In the genomic region with DNA sequence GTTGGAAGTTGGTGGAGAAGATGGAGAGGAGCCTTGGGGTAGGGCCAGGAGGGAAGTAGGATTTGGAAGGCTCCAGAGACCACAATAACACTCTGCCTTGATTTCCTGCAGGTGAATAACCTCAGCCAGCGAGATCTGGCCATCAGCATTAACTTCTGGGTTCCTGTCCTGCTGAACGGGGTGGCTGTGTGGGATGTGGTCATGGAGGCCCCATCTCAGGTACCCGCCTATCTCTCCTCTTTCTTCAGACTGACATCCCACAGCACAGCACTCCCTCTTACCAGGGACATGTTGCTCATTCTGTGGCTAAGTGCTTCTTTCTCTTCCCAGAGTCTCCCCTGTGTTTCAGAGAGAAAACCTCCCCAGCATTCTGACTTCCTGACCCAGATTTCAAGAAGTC, we compare ENCODE assay signal across 23 cellular contexts. TPM values are rescaled to one million over a fixed set of nuclear protein-coding genes. Genes with fewer than 3 reads are reported as not detected.
DNase-seq lines count a peak whose midpoint lies in the region; ATAC-seq and TF ChIP-seq lines count a peak whose summit lies in the region.
"Had no signal": no experiment of that assay in that cellular context is flagged by ENCODE, and none has a peak within 500 bp of the region (broad histone marks: within the 10 kb centered on the region; RNA-seq: fewer than 3 reads in every experiment).

No MANE protein-coding gene starts in this region.

- peaks cover 5% of the 10 kb centered on the region for H3K36me3 Mint-ChIP-seq in activated T-helper 1 cell treated with anti-CD3 and anti-CD28 coated beads, Interleukin-12 subunit alpha, Interleukin-12 subunit beta, Interleukin-2, Interleukin-4 antibody, amounts not matched to agents 30 ng/mL and 10 ng/mL and 1 ng/mL, durations not matched to agents 14 hours and 24 hours and 36 hours (ENCODE audit: low read depth)
- H3K36me3 Mint-ChIP-seq: CD8-positive, alpha-beta T cell had no signal

- peaks cover 3% of the 10 kb centered on the region for H3K9me3 Mint-ChIP-seq in activated T-helper 1 cell treated with anti-CD3 and anti-CD28 coated beads, Interleukin-12 subunit alpha, Interleukin-12 subunit beta, Interleukin-2, Interleukin-4 antibody, amounts not matched to agents 30 ng/mL and 10 ng/mL and 1 ng/mL, durations not matched to agents 14 hours and 24 hours and 36 hours
- H3K9me3 Mint-ChIP-seq: CD8-positive, alpha-beta T cell had no signal

- H3K9ac ChIP-seq in skeletal muscle tissue (ENCODE audit: low read depth in 1 of 3, low read length in 3 of 3): peak overlapping the region in 1 of 3 donors; percentile 66
- H3K9ac ChIP-seq: BLaER1 treated with 17β-estradiol and CSF1 and Interleukin-3, amounts not matched to agents 10 nM and 100 nM had no signal

- H3K4me1 Mint-ChIP-seq in activated T-helper 1 cell treated with anti-CD3 and anti-CD28 coated beads, Interleukin-12 subunit alpha, Interleukin-12 subunit beta, Interleukin-2, Interleukin-4 antibody, amounts not matched to agents 30 ng/mL and 10 ng/mL and 1 ng/mL, durations not matched to agents 14 hours and 24 hours and 36 hours (ENCODE audit: low read depth): peaks cover 55% of the 10 kb centered on the region
- H3K4me1 Mint-ChIP-seq: GM23338 had no signal

- peak overlapping the region; percentile 76 for H3K27ac Mint-ChIP-seq in activated T-helper 1 cell treated with anti-CD3 and anti-CD28 coated beads, Interleukin-12 subunit alpha, Interleukin-12 subunit beta, Interleukin-2, Interleukin-4 antibody, amounts not matched to agents 30 ng/mL and 10 ng/mL and 1 ng/mL, durations not matched to agents 14 hours and 24 hours and 36 hours
- H3K27ac Mint-ChIP-seq: CD8-positive, alpha-beta T cell; GM23338 had no signal

- H3K36me3 ChIP-seq in right atrium auricular region (peaks cover 13% of the 10 kb centered on the region), skeletal muscle tissue (ENCODE audit: control insufficient read depth in 3 of 3, insufficient read depth in 3 of 3, low read length in 3 of 3) (peaks cover 9 to 14% (median 13%) of the 10 kb centered on the region in 3 donors)
- H3K36me3 ChIP-seq: BLaER1 treated with 17β-estradiol and CSF1 and Interleukin-3, amounts not matched to agents 10 nM and 100 nM; MG63 had no signal

- in situ Hi-C loops in GM13976 (cut with MboI; ENCODE audit: low sequenced_read_pairs, unreplicated experiment): no loop called here

- DNase-seq in Right ventricle myocardium inferior (ENCODE audit: missing footprints) (no peak), cardiac septum (ENCODE audit: low spot score) (no peak), right atrium auricular region (ENCODE audit: low spot score) (no peak), NCI-H510A treated with DMSO at 0.1 percent for 48 hours (lab: John Stamatoyannopoulos, UW) (no peak), GM13976 (ENCODE audit: low spot score) (no peak)
- no peak for DNase-seq in activated T-helper 1 cell treated with anti-CD3 and anti-CD28 coated beads, Interleukin-12 subunit alpha, Interleukin-12 subunit beta, Interleukin-2, Interleukin-4 antibody, amounts not matched to agents 30 ng/mL and 10 ng/mL and 1 ng/mL, durations not matched to agents 14 hours and 24 hours and 36 hours (ENCODE audit: low spot score)
- DNase-seq: CD8-positive, alpha-beta T cell; HCEC 1CT; Kasumi-1; MG63; NCI-H1092 treated with DMSO at 0.1 percent for 48 hours; NCI-H146; NCI-H2081; NCI-H2171 treated with DMSO at 0.1 percent for 48 hours; NCI-H446 treated with DMSO at 0.1 percent for 48 hours; NCI-H748 treated with DMSO at 0.1 percent for 48 hours; NK-92 treated with Interleukin-12 subunit alpha and Interleukin-12 subunit beta, amount 100 ng/mL, for 24 hours; SHP77 had no signal

- H3K4me3 ChIP-seq in right atrium auricular region (no peak overlapping the region), skeletal muscle tissue (ENCODE audit: low read length in 3 of 3) (no peak overlapping the region)
- H3K4me3 ChIP-seq: BLaER1 treated with 17β-estradiol and CSF1 and Interleukin-3, amounts not matched to agents 10 nM and 100 nM; GM23338; MG63 had no signal

- H3K27ac ChIP-seq in right atrium auricular region (peak overlapping the region; percentile 29 to 39), skeletal muscle tissue (ENCODE audit: low read depth, low read length) (peak overlapping the region; percentile 47)
- H3K27ac ChIP-seq: BLaER1 treated with 17β-estradiol and CSF1 and Interleukin-3, amounts not matched to agents 10 nM and 100 nM had no signal

- intact Hi-C loops in Right ventricle myocardium inferior (cut with DNase I): no loop called here
- intact Hi-C loops in cardiac septum (cut with DNase I): no loop called here
- intact Hi-C loops in activated T-helper 1 cell treated with anti-CD3 and anti-CD28 coated beads, Interleukin-12 subunit alpha, Interleukin-12 subunit beta, Interleukin-2, Interleukin-4 antibody, amounts not matched to agents 30 ng/mL and 10 ng/mL and 1 ng/mL, durations not matched to agents 14 hours and 24 hours and 36 hours (cut with micrococcal nuclease): loop anchor here (5.0 kb wide), 1 partner anchor 246 kb away; no protein-coding TSS in a partner anchor

- peak overlapping the region; percentile 63 for H3K4me3 Mint-ChIP-seq in activated T-helper 1 cell treated with anti-CD3 and anti-CD28 coated beads, Interleukin-12 subunit alpha, Interleukin-12 subunit beta, Interleukin-2, Interleukin-4 antibody, amounts not matched to agents 30 ng/mL and 10 ng/mL and 1 ng/mL, durations not matched to agents 14 hours and 24 hours and 36 hours
- H3K4me3 Mint-ChIP-seq: CD8-positive, alpha-beta T cell; GM23338 had no signal

- H3K27me3 ChIP-seq in right atrium auricular region: no peaks in the 10 kb centered on the region
- H3K27me3 ChIP-seq in skeletal muscle tissue (ENCODE audit: control insufficient read depth in 3 of 3, insufficient read depth in 3 of 3, low read length in 3 of 3): peaks cover 0 to 3% (median 2%) of the 10 kb centered on the region in 3 donors
- H3K27me3 ChIP-seq: BLaER1 treated with 17β-estradiol and CSF1 and Interleukin-3, amounts not matched to agents 10 nM and 100 nM had no signal

- H3K4me1 ChIP-seq in right atrium auricular region (peaks cover 0 to 4% of the 10 kb centered on the region in 2 donors), skeletal muscle tissue (ENCODE audit: control insufficient read depth in 3 of 3, insufficient read depth in 3 of 3, low read length in 3 of 3) (peaks cover 15 to 48% (median 23%) of the 10 kb centered on the region in 3 donors)
- H3K4me1 ChIP-seq: BLaER1 treated with 17β-estradiol and CSF1 and Interleukin-3, amounts not matched to agents 10 nM and 100 nM had no signal

- H3K9me3 ChIP-seq in right atrium auricular region (no peaks in the 10 kb centered on the region), skeletal muscle tissue (ENCODE audit: control insufficient read depth in 3 of 3, low read length in 3 of 3) (no peaks in the 10 kb centered on the region)
- H3K9me3 ChIP-seq: MG63 had no signal

- peaks cover 3% of the 10 kb centered on the region for H3K27me3 Mint-ChIP-seq in activated T-helper 1 cell treated with anti-CD3 and anti-CD28 coated beads, Interleukin-12 subunit alpha, Interleukin-12 subunit beta, Interleukin-2, Interleukin-4 antibody, amounts not matched to agents 30 ng/mL and 10 ng/mL and 1 ng/mL, durations not matched to agents 14 hours and 24 hours and 36 hours (ENCODE audit: insufficient read depth)

- no peak for TF ChIP-seq CTCF in right atrium auricular region (IDR thresholded peaks at IDR 0.05)
- TF ChIP-seq CTCF in GM13976 (IDR thresholded peaks at IDR 0.05; ENCODE audit: borderline replicate concordance, control extremely low read depth, extremely low read depth, insufficient read depth, missing control alignments): no peak

- ATAC-seq in Right ventricle myocardium inferior (peak; percentile 13), HG03097 (IDR thresholded peaks at IDR 0.05; ENCODE audit: low FRiP score, unreplicated experiment) (no peak)
- ATAC-seq: CD8-positive, alpha-beta T cell; GM23338 had no signal

RNA-seq across cellular contexts. Expression of a gene that starts 4.9 kb away (rescaled TPM):
- total RNA-seq in Right ventricle myocardium inferior: 1,434 TPM
- total RNA-seq in cardiac septum: 890 TPM
- total RNA-seq in activated T-helper 1 cell treated with anti-CD3 and anti-CD28 coated beads, Interleukin-12 subunit alpha, Interleukin-12 subunit beta, Interleukin-2, Interleukin-4 antibody, amounts not matched to agents 30 ng/mL and 10 ng/mL and 1 ng/mL, durations not matched to agents 14 hours and 24 hours and 36 hours: not detected in 2 replicates
- total RNA-seq in right atrium auricular region: 100 to 1,000 TPM; 515 to 564 TPM
- 49.1 TPM for total RNA-seq in skeletal muscle tissue
- total RNA-seq: CD8-positive, alpha-beta T cell; GM23338; OCI-LY7 had no signal

RNA-seq across cellular contexts. Expression of a gene that starts 19.3 kb away (rescaled TPM):
- 1.8 TPM for total RNA-seq in Right ventricle myocardium inferior
- 1.9 TPM for total RNA-seq in cardiac septum
- 0.21 and 0.22 TPM in 2 replicates for total RNA-seq in activated T-helper 1 cell treated with anti-CD3 and anti-CD28 coated beads, Interleukin-12 subunit alpha, Interleukin-12 subunit beta, Interleukin-2, Interleukin-4 antibody, amounts not matched to agents 30 ng/mL and 10 ng/mL and 1 ng/mL, durations not matched to agents 14 hours and 24 hours and 36 hours
- total RNA-seq in right atrium auricular region: 1 to 10 TPM; 3.4 to 4.6 TPM
- total RNA-seq in skeletal muscle tissue: 0.52 TPM
- total RNA-seq: CD8-positive, alpha-beta T cell; GM23338 had no signal

RNA-seq across cellular contexts. Expression of a gene that starts 30.1 kb away (rescaled TPM):
- total RNA-seq in Right ventricle myocardium inferior: 0.11 TPM
- not detected for total RNA-seq in cardiac septum
- not detected in 2 replicates for total RNA-seq in activated T-helper 1 cell treated with anti-CD3 and anti-CD28 coated beads, Interleukin-12 subunit alpha, Interleukin-12 subunit beta, Interleukin-2, Interleukin-4 antibody, amounts not matched to agents 30 ng/mL and 10 ng/mL and 1 ng/mL, durations not matched to agents 14 hours and 24 hours and 36 hours
- total RNA-seq in right atrium auricular region: not detected
- under 0.01 TPM for total RNA-seq in skeletal muscle tissue
- total RNA-seq: GM23338, OCI-LY7 had no signal

RNA-seq across cellular contexts. Expression of a gene that starts 36.1 kb away (rescaled TPM):
- total RNA-seq in Right ventricle myocardium inferior (5.5 TPM), cardiac septum (6.2 TPM), right atrium auricular region (1 to 10 TPM; 7.4 to 9.0 TPM), skeletal muscle tissue (6.8 TPM)
- total RNA-seq in activated T-helper 1 cell treated with anti-CD3 and anti-CD28 coated beads, Interleukin-12 subunit alpha, Interleukin-12 subunit beta, Interleukin-2, Interleukin-4 antibody, amounts not matched to agents 30 ng/mL and 10 ng/mL and 1 ng/mL, durations not matched to agents 14 hours and 24 hours and 36 hours: 11.2 and 12.7 TPM in 2 replicates

RNA-seq across cellular contexts. Expression of a gene that starts 48.7 kb away (rescaled TPM):
- total RNA-seq in Right ventricle myocardium inferior (19.9 TPM), cardiac septum (57.8 TPM), right atrium auricular region (10 to 100 TPM; 23.4 to 84.7 TPM), skeletal muscle tissue (30.8 TPM)
- total RNA-seq in activated T-helper 1 cell treated with anti-CD3 and anti-CD28 coated beads, Interleukin-12 subunit alpha, Interleukin-12 subunit beta, Interleukin-2, Interleukin-4 antibody, amounts not matched to agents 30 ng/mL and 10 ng/mL and 1 ng/mL, durations not matched to agents 14 hours and 24 hours and 36 hours: 0.78 and 1.2 TPM in 2 replicates

Comparison
In these comparisons a context has a peak if more than half of its experiments do, and no peak if none do; other contexts are left out.
1. RNA of a gene that starts 4.9 kb away (total RNA-seq): 1,434 TPM in Right ventricle myocardium inferior (single experiment), 890 TPM in cardiac septum (single experiment), 515 to 564 TPM in right atrium auricular region and 49.1 TPM in skeletal muscle tissue (single experiment); not detected in activated T-helper 1 cell treated with anti-CD3 and anti-CD28 coated beads, Interleukin-12 subunit alpha, Interleukin-12 subunit beta, Interleukin-2, Interleukin-4 antibody, amounts not matched to agents 30 ng/mL and 10 ng/mL and 1 ng/mL, durations not matched to agents 14 hours and 24 hours and 36 hours; every median in the first group is over 10 times any median in the second.